Comparison of ENCODE assay signal across 8 cellular contexts in genomic region chr16:46908540-46909372, GRCh38. TPM values are rescaled to one million over a fixed set of nuclear protein-coding genes. Genes with fewer than 3 reads are reported as not detected.
A peak's percentile ranks its signal among the peaks of the same experiment; 100 is the strongest.
DNase-seq lines count a peak whose midpoint lies in the region; ATAC-seq and TF ChIP-seq lines count a peak whose summit lies in the region.

No MANE protein-coding gene starts in this region.

- DNase-seq in COR-L47 (lab: John Stamatoyannopoulos, UW) = peak; percentile 32
- DNase-seq in HS-27A (ENCODE audit: low read depth) = peak; percentile 50
- peak; percentile 80 for DNase-seq in SK-N-DZ (ENCODE audit: low spot score)
- DNase-seq in activated naive CD4-positive, alpha-beta T cell treated with anti-CD3 and anti-CD28 coated beads, Interleukin-2, amount 50 U/mL, for 16 hours = peak; percentile 55
- DNase-seq in head of caudate nucleus = peak in 36 of 42 donors; percentile 40 to 87 (median 68)
- peak; percentile 55 for DNase-seq in renal cortical epithelial cell (ENCODE audit: low read depth)
- DNase-seq in lower leg skin (ENCODE audit: low spot score in 2 of 2) = no peak

- TF ChIP-seq CTCF in lower leg skin (IDR thresholded peaks at IDR 0.05) = no peak

- H3K4me3 ChIP-seq in lower leg skin (ENCODE audit: low read depth, poor library complexity, severe bottlenecking) = no peak overlapping the region

- intact Hi-C loops in head of caudate nucleus (cut with DNase I) = loop anchor here (5.0 kb wide), 1 partner anchor 56 kb away; no protein-coding TSS in a partner anchor
- intact Hi-C loops in lower leg skin (cut with DNase I; ENCODE audit: low total_unique reads) = loop anchor here (5.0 kb wide), 1 partner anchor 51 kb away; no protein-coding TSS in a partner anchor

- 43% methylated on average over 6 of the region's 6 CpGs for WGBS in lower leg skin, 2 donors

- no peak for TF ChIP-seq POLR2A in lower leg skin (IDR thresholded peaks at IDR 0.05)

- no peak for ATAC-seq in HG03159 (IDR thresholded peaks at IDR 0.05; ENCODE audit: unreplicated experiment)

RNA-seq across cellular contexts. Expression of gene GPT2, which starts 24.6 kb away (rescaled TPM):
- 48.0 and 48.4 TPM in 2 replicates for polyA plus RNA-seq in SK-N-DZ (2014; cell fraction: cytosol; rRNA removed)
- 39.8 and 41.3 TPM in 2 replicates for polyA plus RNA-seq in SK-N-DZ (2014; cell fraction: nucleus; rRNA removed)
- total RNA-seq in renal cortical epithelial cell (25.7 and 36.3 TPM in 2 replicates), lower leg skin (100 to 1,000 TPM in 1 of 4 donors, 10 to 100 TPM in 3; 69.8 to 106 (median 83.1) TPM)

Comparison
In these comparisons a context has a peak if more than half of its experiments do, and no peak if none do; other contexts are left out.
1. DNase-seq: peak in COR-L47 (single experiment), HS-27A (single experiment), SK-N-DZ (single experiment), activated naive CD4-positive, alpha-beta T cell treated with anti-CD3 and anti-CD28 coated beads, Interleukin-2, amount 50 U/mL, for 16 hours (single experiment), head of caudate nucleus (36 of 42) and renal cortical epithelial cell (single experiment); none in lower leg skin (0 of 2).